9 cellular contexts compared by ENCODE assay signal in genomic region chr21:29789393-29789792, GRCh38.
"Had no signal": no experiment of that assay in that cellular context is flagged by ENCODE, and none has a peak within 500 bp of the region (broad histone marks: within the 10 kb centered on the region; RNA-seq: fewer than 3 reads in every experiment).

No MANE protein-coding gene starts in this region.

- H3K4me2 ChIP-seq: KMS-11 had no signal

- H3K4me3 ChIP-seq: GM23248 had no signal

- H3K4me3 Mint-ChIP-seq: H9 had no signal

- FAIRE-seq: H54 had no signal

- H3K9ac ChIP-seq: GM23248, KMS-11 had no signal

- H3K9me3 Mint-ChIP-seq: H9 had no signal

- DNase-seq: GM23248, GOT3, H9, HCEC 1CT, IMR-90, KBM-7 had no signal

- H2AFZ ChIP-seq: GM23248 had no signal

- H3K27ac ChIP-seq: GM23248, HL-60, KMS-11 had no signal

- H3K27ac Mint-ChIP-seq: H9 had no signal
